In the genomic region with DNA sequence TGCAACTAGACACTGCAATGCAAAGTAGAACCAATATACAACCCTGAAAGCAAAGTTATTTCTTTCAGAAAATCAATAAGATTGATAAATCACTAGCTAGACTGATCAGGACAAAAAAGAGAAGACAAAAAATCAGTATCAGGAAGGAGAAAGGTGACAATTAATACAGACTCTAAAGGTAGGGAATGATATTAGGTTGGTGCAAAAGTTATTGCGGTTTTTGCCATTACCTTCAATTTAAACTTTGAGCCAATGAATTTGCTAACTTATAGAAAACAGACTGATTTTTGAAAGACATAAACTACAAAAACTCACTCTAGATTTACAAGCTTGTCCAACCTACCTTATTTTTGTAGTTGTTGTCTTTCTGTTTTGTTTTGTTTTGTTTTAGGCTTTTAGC, we compare ENCODE assay signal across 26 cellular contexts.
"Had no signal": no experiment of that assay in that cellular context is flagged by ENCODE, and none has a peak within 500 bp of the region (broad histone marks: within the 10 kb centered on the region; RNA-seq: fewer than 3 reads in every experiment).

No MANE protein-coding gene starts in this region.

- ATAC-seq: esophagus mucosa, gastrocnemius medialis, heart right ventricle, left cardiac atrium, left lung, left ventricle myocardium superior, lower lobe of right lung, mucosa of descending colon had no signal

- H3K36me3 ChIP-seq: esophagus squamous epithelium, gastrocnemius medialis, heart right ventricle, left lung, lower lobe of right lung had no signal

- H3K9me3 ChIP-seq: esophagus squamous epithelium, gastrocnemius medialis, mucosa of descending colon had no signal

- H3K4me3 ChIP-seq: coronary artery, dorsolateral prefrontal cortex, esophagus squamous epithelium, gastrocnemius medialis, heart right ventricle, left lung, lower lobe of right lung, mucosa of descending colon had no signal

- H3K4me1 ChIP-seq: gastrocnemius medialis, heart right ventricle, left lung, lower lobe of right lung had no signal

- FAIRE-seq: colon, islet of Langerhans, keratinocyte had no signal

- H3K27ac ChIP-seq: coronary artery, dorsolateral prefrontal cortex, epithelial cell of prostate, esophagus squamous epithelium, gastrocnemius medialis, heart right ventricle, left lung, lower lobe of right lung had no signal

- DNase-seq: dermis blood vessel endothelial cell; dorsolateral prefrontal cortex; effector CD4-positive, alpha-beta T cell; effector memory CD4-positive, alpha-beta T cell; erythroblast; esophagus squamous epithelium; foreskin fibroblast; foreskin melanocyte; gastrocnemius medialis; glutamatergic neuron; head of caudate nucleus; heart right ventricle; hippocampal formation; left cardiac atrium; left lung; left ventricle myocardium superior; lower lobe of right lung; mesenchymal stem cell; mucosa of descending colon; naive B cell had no signal

- H3K27me3 ChIP-seq: dorsolateral prefrontal cortex, esophagus squamous epithelium, gastrocnemius medialis, heart right ventricle, left lung had no signal
